In genomic region chrX:150868625-150869024, GRCh38 we compare ENCODE assay signal across 20 cellular contexts. TPM values are rescaled to one million over a fixed set of nuclear protein-coding genes. Genes with fewer than 3 reads are reported as not detected.
DNase-seq lines count a peak whose midpoint lies in the region; ATAC-seq, FAIRE-seq and TF ChIP-seq lines count a peak whose summit lies in the region.
"Had no signal": no experiment of that assay in that cellular context is flagged by ENCODE, and none has a peak within 500 bp of the region (broad histone marks: within the 10 kb centered on the region; RNA-seq: fewer than 3 reads in every experiment).

No MANE protein-coding gene starts in this region.

- no TSS peak for BruUV-seq in GM12878 (replicated peaks; lab: Mats Ljungman, UMichigan)

- H3K4me3 Mint-ChIP-seq in natural killer cell treated with Interleukin-12 subunit alpha and Interleukin-12 subunit beta and Interleukin-15 and Interleukin-18, amount 100 ng/mL, for 72 hours = peak overlapping the region; percentile 17
- no peak overlapping the region for H3K4me3 Mint-ChIP-seq in natural killer cell
- no peak overlapping the region for H3K4me3 Mint-ChIP-seq in CD4-positive, alpha-beta memory T cell
- H3K4me3 Mint-ChIP-seq: CD4-positive, CD25-positive, alpha-beta regulatory T cell had no signal

- H3K27ac Mint-ChIP-seq in natural killer cell treated with Interleukin-12 subunit alpha and Interleukin-12 subunit beta and Interleukin-15 and Interleukin-18, amount 100 ng/mL, for 72 hours = peak overlapping the region; percentile 22 to 39
- no peak overlapping the region for H3K27ac Mint-ChIP-seq in natural killer cell
- H3K27ac Mint-ChIP-seq in CD4-positive, alpha-beta memory T cell = peak overlapping the region in 1 of 7 donors; percentile 8

- H3K27me3 Mint-ChIP-seq in natural killer cell treated with Interleukin-12 subunit alpha and Interleukin-12 subunit beta and Interleukin-15 and Interleukin-18, amount 100 ng/mL, for 72 hours = no peaks in the 10 kb centered on the region
- no peaks in the 10 kb centered on the region for H3K27me3 Mint-ChIP-seq in natural killer cell (ENCODE audit: low read depth in 2 of 2)
- H3K27me3 Mint-ChIP-seq in CD4-positive, alpha-beta memory T cell = no peaks in the 10 kb centered on the region
- H3K27me3 Mint-ChIP-seq: CD4-positive, CD25-positive, alpha-beta regulatory T cell had no signal

- H3K9ac ChIP-seq in GM12878 (ENCODE audit: control insufficient read depth, insufficient read depth, low read length) = no peak overlapping the region
- H3K9ac ChIP-seq in Karpas-422 (ENCODE audit: low read length) = no peak overlapping the region

- POLR2A ChIA-PET in GM12878 (lab: Charles Lee) = no interaction called here
- POLR2A ChIA-PET in CD4-positive, alpha-beta memory T cell (lab: Charles Lee; ENCODE audit: partially characterized antibody) = no interaction called here

- FAIRE-seq in GM12878 (lab: Jason Lieb, UNC) = no peak
- FAIRE-seq: HTR-8/SVneo, K562 had no signal

- ATAC-seq in natural killer cell treated with Interleukin-12 subunit alpha and Interleukin-12 subunit beta and Interleukin-15 and Interleukin-18, amount 100 ng/mL, for 72 hours = no peak
- ATAC-seq in natural killer cell (no peak), HG03432 (IDR thresholded peaks at IDR 0.05; ENCODE audit: unreplicated experiment) (peak; percentile 54), GM12878 (no peak)
- ATAC-seq: K562 had no signal

- intact Hi-C loops in natural killer cell (cut with micrococcal nuclease) = no loop called here
- intact Hi-C loops in GM12878 (cut with micrococcal nuclease; ENCODE audit: unreplicated experiment) = no loop called here
- intact Hi-C loops in testis (cut with DNase I; ENCODE audit: low total_unique reads) = no loop called here
- intact Hi-C loops in CD4-positive, alpha-beta memory T cell (cut with micrococcal nuclease) = no loop called here

- TF ChIP-seq POLR2A in GM12878 (IDR thresholded peaks at IDR 0.05; ENCODE audit: low read depth, low read length) (no peak), testis (IDR thresholded peaks at IDR 0.05) (no peak)

- H3K27ac ChIP-seq in GM12878 (ENCODE audit: control insufficient read depth, insufficient read depth) (no peak overlapping the region; the same call in 1 of the 2 replicates), Karpas-422 (ENCODE audit: low read length) (no peak overlapping the region), testis (no peak overlapping the region)
- no peak overlapping the region for H3K27ac ChIP-seq in CD4-positive, alpha-beta memory T cell (ENCODE audit: low read depth, low read length)
- H3K27ac ChIP-seq: PC-9, SK-N-MC had no signal

- no peak for TF ChIP-seq RAD21 in GM12878 (IDR thresholded peaks at IDR 0.05; ENCODE audit: insufficient read depth, low read depth, low read length)

- no peak for TF ChIP-seq EP300 in GM12878 (IDR thresholded peaks at IDR 0.05; ENCODE audit: borderline replicate concordance in 1 of 2, control insufficient read depth in 1 of 2, low read depth in 2 of 2, low read length in 2 of 2)

- CTCF ChIA-PET in GM12878 (lab: Yijun Ruan, JAX) = no interaction called here
- CTCF ChIA-PET in CD4-positive, alpha-beta memory T cell (lab: Charles Lee; ENCODE audit: partially characterized antibody) = no interaction called here

- no peak overlapping the region for H3K4me2 ChIP-seq in GM12878 (ENCODE audit: control insufficient read depth, insufficient read depth)
- no peak overlapping the region for H3K4me2 ChIP-seq in Karpas-422 (ENCODE audit: low read depth, low read length, poor library complexity, severe bottlenecking)
- H3K4me2 ChIP-seq: PC-9 had no signal

- H3K79me2 ChIP-seq in GM12878 (ENCODE audit: control insufficient read depth, insufficient read depth, low read length) = no peaks in the 10 kb centered on the region; the same call in 1 of the 2 replicates
- no peaks in the 10 kb centered on the region for H3K79me2 ChIP-seq in Karpas-422 (ENCODE audit: low read length)

- no peak overlapping the region for H3K4me3 ChIP-seq in GM12878
- H3K4me3 ChIP-seq in Karpas-422 (ENCODE audit: low read length) = no peak overlapping the region
- H3K4me3 ChIP-seq in testis = no peak overlapping the region
- no peak overlapping the region for H3K4me3 ChIP-seq in CD4-positive, alpha-beta memory T cell (ENCODE audit: low read length in 2 of 2)
- H3K4me3 ChIP-seq: K562, PC-9, SK-N-MC had no signal

- H4K20me1 ChIP-seq in GM12878 (ENCODE audit: control insufficient read depth, insufficient read depth) (no peaks in the 10 kb centered on the region), Karpas-422 (ENCODE audit: insufficient read depth, low read depth, low read length) (no peaks in the 10 kb centered on the region)

- RAD21 ChIA-PET in GM12878 (lab: Charles Lee; ENCODE audit: unreplicated experiment) = no interaction called here

- no peak for TF ChIP-seq CTCF in natural killer cell (IDR thresholded peaks at IDR 0.05)
- TF ChIP-seq CTCF in GM12878 (IDR thresholded peaks at IDR 0.05 in 2 of 3, conservative IDR thresholded peaks at IDR 0.05 in 1 of 3; ENCODE audit: control insufficient read depth in 2 of 3, extremely low read depth in 1 of 3, insufficient read depth in 1 of 3, low read depth in 3 of 3, low read length in 3 of 3) = no peak
- TF ChIP-seq CTCF in testis (IDR thresholded peaks at IDR 0.05) = no peak

- H3K27me3 ChIP-seq in GM12878 (replicated peaks in 1 of 2; ENCODE audit: control insufficient read depth in 2 of 2, insufficient read depth in 2 of 2, low read length in 1 of 2) (no peaks in the 10 kb centered on the region), Karpas-422 (ENCODE audit: low read length) (no peaks in the 10 kb centered on the region), testis (no peaks in the 10 kb centered on the region)
- no peaks in the 10 kb centered on the region for H3K27me3 ChIP-seq in CD4-positive, alpha-beta memory T cell (ENCODE audit: insufficient read depth, low read length)

- H3K9me3 ChIP-seq in GM12878 (replicated peaks; ENCODE audit: control insufficient read depth, insufficient read depth, low read length) (no peaks in the 10 kb centered on the region), Karpas-422 (ENCODE audit: low read length) (no peaks in the 10 kb centered on the region), testis (no peaks in the 10 kb centered on the region)
- H3K9me3 ChIP-seq in CD4-positive, alpha-beta memory T cell (ENCODE audit: control insufficient read depth in 1 of 2, low read length in 2 of 2) = no peaks in the 10 kb centered on the region

- H2AFZ ChIP-seq in GM12878 (ENCODE audit: control insufficient read depth, low read depth, low read length) (no peak overlapping the region), Karpas-422 (ENCODE audit: low read length) (no peak overlapping the region)
- H2AFZ ChIP-seq: PC-9 had no signal

- H3K9me2 ChIP-seq in Karpas-422 (replicated peaks; ENCODE audit: insufficient read depth, low read length) = no peaks in the 10 kb centered on the region

- SMC1A ChIA-PET in GM12878 (lab: Charles Lee; ENCODE audit: uncharacterized antibody, unreplicated experiment) = interaction anchor here (1.3 kb wide), 1 partner anchor 19 kb away, joined by 3 read pairs; no protein-coding TSS in a partner anchor

- 5% methylated on average over 2 of the region's 2 CpGs for WGBS in GM12878 (ENCODE audit: insufficient coverage, insufficient replicate concordance, low lambda C conversion rate, missing lambda C conversion rate)
- WGBS in testis, 2 donors = 78 to 81% methylated on average over 2 of the region's 2 CpGs

- peaks cover 10% of the 10 kb centered on the region for H3K36me3 Mint-ChIP-seq in natural killer cell treated with Interleukin-12 subunit alpha and Interleukin-12 subunit beta and Interleukin-15 and Interleukin-18, amount 100 ng/mL, for 72 hours
- no peaks in the 10 kb centered on the region for H3K36me3 Mint-ChIP-seq in natural killer cell
- H3K36me3 Mint-ChIP-seq in CD4-positive, alpha-beta memory T cell = peaks cover 2 to 3% of the 10 kb centered on the region in 2 donors

- DNase-seq in natural killer cell treated with Interleukin-12 subunit alpha and Interleukin-12 subunit beta and Interleukin-15 and Interleukin-18, amount 100 ng/mL, for 72 hours (ENCODE audit: low spot score) = no peak
- DNase-seq in natural killer cell (no peak), GM12878 (ENCODE audit: low read depth, low spot score) (no peak), AML-193 (lab: John Stamatoyannopoulos, UW) (no peak), Karpas-422 (no peak), testis (no peak)
- no peak for DNase-seq in CD4-positive, alpha-beta memory T cell
- DNase-seq: CD4-positive, CD25-positive, alpha-beta regulatory T cell; DND-41; GDM1; HCEC 1CT; NCI-H1092 treated with DMSO at 0.1 percent for 48 hours; NCI-H1694 treated with DMSO at 0.1 percent for 48 hours; NCI-H345; NCI-H69; PC-9 had no signal

- H3K4me1 ChIP-seq in GM12878 (ENCODE audit: control insufficient read depth, insufficient read depth, low read length) (peaks cover 7% of the 10 kb centered on the region), Karpas-422 (ENCODE audit: low read length) (no peaks in the 10 kb centered on the region), testis (no peaks in the 10 kb centered on the region)
- H3K4me1 ChIP-seq in CD4-positive, alpha-beta memory T cell (ENCODE audit: insufficient read depth, low read length) = no peaks in the 10 kb centered on the region

- in situ Hi-C loops in GM12878 (cut with MboI) = no loop called here

- H3K36me3 ChIP-seq in GM12878 (ENCODE audit: control insufficient read depth in 2 of 2, insufficient read depth in 2 of 2, low read length in 1 of 2) = no peaks in the 10 kb centered on the region
- H3K36me3 ChIP-seq in Karpas-422 (ENCODE audit: insufficient read depth, low read length) = no peaks in the 10 kb centered on the region
- H3K36me3 ChIP-seq in testis (ENCODE audit: low read depth, missing control alignments) = no peaks in the 10 kb centered on the region
- H3K36me3 ChIP-seq in CD4-positive, alpha-beta memory T cell (ENCODE audit: insufficient read depth, low read length) = no peaks in the 10 kb centered on the region

- no peaks in the 10 kb centered on the region for H3K9me3 Mint-ChIP-seq in natural killer cell treated with Interleukin-12 subunit alpha and Interleukin-12 subunit beta and Interleukin-15 and Interleukin-18, amount 100 ng/mL, for 72 hours
- H3K9me3 Mint-ChIP-seq in natural killer cell = no peaks in the 10 kb centered on the region
- no peaks in the 10 kb centered on the region for H3K9me3 Mint-ChIP-seq in CD4-positive, alpha-beta memory T cell
- H3K9me3 Mint-ChIP-seq: CD4-positive, CD25-positive, alpha-beta regulatory T cell had no signal

- H3K4me1 Mint-ChIP-seq in natural killer cell treated with Interleukin-12 subunit alpha and Interleukin-12 subunit beta and Interleukin-15 and Interleukin-18, amount 100 ng/mL, for 72 hours (ENCODE audit: low read depth in 2 of 2) = peaks cover 27 to 29% of the 10 kb centered on the region in 2 donors
- H3K4me1 Mint-ChIP-seq in natural killer cell = peaks cover 0 to 10% of the 10 kb centered on the region in 2 donors
- H3K4me1 Mint-ChIP-seq in CD4-positive, alpha-beta memory T cell = peaks cover 0 to 6% (median 3%) of the 10 kb centered on the region in 4 donors

RNA-seq across cellular contexts. Expression of gene CD99L2, which starts 29.8 kb away (rescaled TPM):
- total RNA-seq in natural killer cell treated with Interleukin-12 subunit alpha and Interleukin-12 subunit beta and Interleukin-15 and Interleukin-18, amount 100 ng/mL, for 72 hours = 10 to 100 TPM; 23.8 to 25.7 TPM
- total RNA-seq in natural killer cell = 10 to 100 TPM; 13.1 to 18.0 (median 15.7) TPM
- 16.0 and 18.1 TPM in 2 replicates for total RNA-seq in GM12878 (2013; cell fraction: nucleolus; rRNA removed)
- 14.5 and 14.6 TPM in 2 replicates for total RNA-seq in GM12878 (2014; rRNA removed)
- total RNA-seq in GM12878 (2014; rRNA removed; fragmentation: Illumina TruSeq; extraction: Trizol) = 13.1 and 13.3 TPM in 2 replicates
- 19.8 and 22.9 TPM in 2 replicates for total RNA-seq in GM12878 (2021)
- 7.6 TPM for polyA plus RNA-seq in GM12878 (2011; ENCODE audit: low read depth)
- 8.4 and 12.9 TPM in 2 replicates for polyA plus RNA-seq in GM12878 (2011; rRNA removed)
- 15.5 and 15.9 TPM in 2 replicates for polyA plus RNA-seq in GM12878 (2011; cell fraction: cytosol; rRNA removed)
- 14.2 and 16.0 TPM in 2 replicates for polyA plus RNA-seq in GM12878 (2011; cell fraction: nucleus; rRNA removed)
- polyA plus RNA-seq in GM12878 (2012) = 11.9 and 13.7 TPM in 2 replicates
- 10.0 and 16.9 TPM in 2 replicates for polyA plus RNA-seq in GM12878 (2014; fragmentation: Illumina TruSeq; extraction: Trizol)
- polyA plus RNA-seq in GM12878 (2014; fragmentation: Nextera tagmentation; extraction: Ambion mirVana) = 1 to 10 TPM; 1.1 to 2.3 TPM
- 14.2 and 14.7 TPM in 2 replicates for polyA plus RNA-seq in GM12878 (2014; rRNA removed)
- polyA plus RNA-seq in GM12878 (2016; fragmentation: Nextera tagmentation; extraction: Ambion mirVana) = 10 to 100 TPM; 10.6 to 11.5 TPM
- 11.5 and 17.5 TPM in 2 replicates for polyA minus RNA-seq in GM12878 (2011; rRNA and poly(A)+ RNA removed)
- polyA minus RNA-seq in GM12878 (2011; cell fraction: cytosol; rRNA and poly(A)+ RNA removed) = 4.5 and 7.6 TPM in 2 replicates
- 3.9 and 7.3 TPM in 2 replicates for polyA minus RNA-seq in GM12878 (2011; cell fraction: nucleus; rRNA and poly(A)+ RNA removed)
- total RNA-seq in Karpas-422 (2014; rRNA removed; shearing (Covaris generic); ENCODE audit: low replicate concordance) = 4.7 and 8.6 TPM in 2 replicates
- total RNA-seq in testis = 10 to 100 TPM; 35.4 to 56.6 TPM
- 36.5 TPM for polyA plus RNA-seq in testis (ENCODE audit: insufficient read depth, low read depth, low replicate concordance)
- 10 to 100 TPM; 15.5 to 17.3 TPM for total RNA-seq in CD4-positive, alpha-beta memory T cell
- 10 to 100 TPM in 1 of 2 donors, 1 to 10 TPM in 1; 10.0 to 13.5 TPM for polyA plus RNA-seq in CD4-positive, alpha-beta memory T cell

Comparison
In these comparisons a context has a peak if more than half of its experiments do, and no peak if none do; other contexts are left out.
1. H3K27ac Mint-ChIP-seq: peak in natural killer cell treated with Interleukin-12 subunit alpha and Interleukin-12 subunit beta and Interleukin-15 and Interleukin-18, amount 100 ng/mL, for 72 hours (2 of 2); none in natural killer cell (0 of 2).